In the genomic region with DNA sequence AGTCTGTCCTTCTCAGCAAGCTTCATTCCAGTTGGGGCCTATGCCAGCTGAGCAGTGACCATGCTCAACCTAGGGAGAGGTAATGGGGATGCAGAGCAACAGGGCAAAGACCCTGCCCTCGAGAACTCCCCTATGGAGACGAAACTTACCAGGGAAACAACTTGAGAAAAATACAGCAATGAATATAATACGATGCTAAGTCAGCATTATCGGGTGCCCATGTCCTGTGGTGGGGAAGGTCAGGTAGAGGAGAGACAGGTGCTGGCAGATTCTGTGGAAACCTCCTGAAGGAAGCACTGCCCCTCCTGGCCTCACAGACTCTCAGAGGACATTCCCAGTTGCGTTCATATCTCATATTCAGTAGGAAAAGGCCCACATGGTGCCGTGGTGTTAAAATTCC, we compare ENCODE assay signal across 24 cellular contexts.
DNase-seq lines count a peak whose midpoint lies in the region; ATAC-seq, FAIRE-seq and TF ChIP-seq lines count a peak whose summit lies in the region.
"Had no signal": no experiment of that assay in that cellular context is flagged by ENCODE, and none has a peak within 500 bp of the region (broad histone marks: within the 10 kb centered on the region; RNA-seq: fewer than 3 reads in every experiment).

No MANE protein-coding gene starts in this region.

- DNase-seq in K562 (ENCODE audit: extremely low read depth in 1 of 4, low spot score in 3 of 4) (no peak), endodermal cell (no peak), nephron progenitor cell (no peak), type B pancreatic cell (ENCODE audit: extremely low spot score, unreplicated experiment) (no peak), SKM-1 treated with dmso at 0.1 percent for 144 hours (lab: John Stamatoyannopoulos, UW; ENCODE audit: unreplicated experiment) (no peak), SW480 (ENCODE audit: low spot score) (no peak), frontal cortex (ENCODE audit: low spot score in 2 of 2) (no peak)
- DNase-seq: ACHN; CD4-positive, alpha-beta T cell; COR-L47; DMS 273 treated with DMSO at 0.1 percent for 48 hours; DMS79 treated with DMSO at 0.1 percent for 48 hours; GM23248; H9; NCI-H1105; NCI-H146; NCI-H2029; NCI-H2227 treated with DMSO at 0.1 percent for 48 hours; NCI-H510A treated with DMSO at 0.1 percent for 48 hours; NCI-H748 treated with DMSO at 0.1 percent for 48 hours; NK-92 treated with Interleukin-12 subunit alpha and Interleukin-12 subunit beta, amount 100 ng/mL, for 24 hours had no signal

- FAIRE-seq in K562 (lab: Jason Lieb, UNC) (no peak), frontal cortex (lab: Jason Lieb, UNC) (no peak)

- H3K4me1 ChIP-seq in K562 (replicated peaks in 1 of 2; ENCODE audit: control insufficient read depth in 2 of 2, insufficient read depth in 2 of 2, low read length in 2 of 2) (peaks cover 8 to 14% of the 10 kb centered on the region in 2 experiments; a peak in 4 of 5 replicates), endodermal cell (ENCODE audit: control insufficient read depth, insufficient read depth, low read length) (no peaks in the 10 kb centered on the region)
- H3K4me1 ChIP-seq: BLaER1 had no signal

- TF ChIP-seq POLR2A in K562 (conservative IDR thresholded peaks at IDR 0.05) = no peak

- no peak for ATAC-seq in K562
- ATAC-seq: Panc1 had no signal

- H3K9me3 Mint-ChIP-seq in endodermal cell (no peaks in the 10 kb centered on the region), nephron progenitor cell (no peaks in the 10 kb centered on the region), type B pancreatic cell (no peaks in the 10 kb centered on the region)
- H3K9me3 Mint-ChIP-seq: CD4-positive, alpha-beta T cell; H9 had no signal

- intact Hi-C loops in K562 (cut with micrococcal nuclease) = no loop called here

- H3K4me1 Mint-ChIP-seq in endodermal cell (peaks cover 23% of the 10 kb centered on the region), nephron progenitor cell (peaks cover 72% of the 10 kb centered on the region), type B pancreatic cell (ENCODE audit: unreplicated experiment) (peaks cover 46% of the 10 kb centered on the region)

- no TSS peak for BruUV-seq in K562 (replicated peaks; lab: Mats Ljungman, UMichigan)

- H3K9ac ChIP-seq in K562 (ENCODE audit: insufficient read depth in 1 of 2, low read depth in 2 of 2, low read length in 2 of 2) (no peak overlapping the region), endodermal cell (ENCODE audit: extremely low read depth, low read length, poor library complexity, severe bottlenecking) (no peak overlapping the region)
- H3K9ac ChIP-seq: BLaER1, GM23248, KMS-11 had no signal

- H3K27me3 Mint-ChIP-seq in endodermal cell (ENCODE audit: insufficient read depth) = peaks cover 6% of the 10 kb centered on the region
- peaks cover under 1% of the 10 kb centered on the region for H3K27me3 Mint-ChIP-seq in nephron progenitor cell (ENCODE audit: low read depth, poor library complexity)
- no peaks in the 10 kb centered on the region for H3K27me3 Mint-ChIP-seq in type B pancreatic cell

- WGBS in K562 (ENCODE audit: insufficient coverage, low coverage, missing lambda C conversion rate) = 4% methylated on average over 6 of the region's 6 CpGs
- WGBS in endodermal cell (ENCODE audit: insufficient coverage in 1 of 2, insufficient read length in 1 of 2), 2 experiments = 91 to 94% methylated on average over 4 to 6 of the region's 6 CpGs

- H3K4me2 ChIP-seq in K562 (ENCODE audit: insufficient read depth, low read length) = no peak overlapping the region
- H3K4me2 ChIP-seq: BLaER1, KMS-11 had no signal

- H3K27ac Mint-ChIP-seq in endodermal cell = no peak overlapping the region
- peak overlapping the region; percentile 95 for H3K27ac Mint-ChIP-seq in nephron progenitor cell
- H3K27ac Mint-ChIP-seq in type B pancreatic cell = peak overlapping the region; percentile 13
- H3K27ac Mint-ChIP-seq: CD4-positive, alpha-beta T cell had no signal

- H3K36me3 ChIP-seq in K562 (ENCODE audit: control insufficient read depth, insufficient read depth, low read length) (no peaks in the 10 kb centered on the region), endodermal cell (ENCODE audit: control insufficient read depth, insufficient read depth, low read length) (no peaks in the 10 kb centered on the region)
- H3K36me3 ChIP-seq: BLaER1 had no signal

- POLR2A ChIA-PET in K562 (lab: Yijun Ruan, JAX) = interaction anchor here (0.7 to 1.3 kb wide), 2 partner anchors 10 to 14 kb away, joined by 3 to 4 read pairs; no protein-coding TSS in a partner anchor

- no peak for TF ChIP-seq CTCF in K562 (IDR thresholded peaks at IDR 0.05 in 2 of 3, conservative IDR thresholded peaks at IDR 0.05 in 1 of 3; ENCODE audit: insufficient read depth in 2 of 3, low read depth in 1 of 3, low read length in 3 of 3)
- no peak for TF ChIP-seq CTCF in endodermal cell (conservative IDR thresholded peaks at IDR 0.05)
- no peak for TF ChIP-seq CTCF in nephron progenitor cell (IDR thresholded peaks at IDR 0.05)
- TF ChIP-seq CTCF in type B pancreatic cell (conservative IDR thresholded peaks at IDR 0.05) = no peak

- TF ChIP-seq EP300 in K562 (IDR thresholded peaks at IDR 0.05; ENCODE audit: low read length) = no peak

- CTCF ChIA-PET in K562 (lab: Yijun Ruan, JAX; ENCODE audit: low intra/inter-chr PET ratio) = no interaction called here

- H3K4me3 ChIP-seq in K562 (no peak overlapping the region), endodermal cell (ENCODE audit: low read length) (no peak overlapping the region)
- H3K4me3 ChIP-seq: BLaER1, GM23248 had no signal

- H3K27me3 ChIP-seq in K562 (ENCODE audit: control insufficient read depth in 2 of 2, insufficient read depth in 2 of 2, low read length in 2 of 2) (peaks cover 2 to 56% of the 10 kb centered on the region in 2 experiments; a peak in 3 of 5 replicates), endodermal cell (ENCODE audit: control insufficient read depth, insufficient read depth, low read length, poor library complexity, severe bottlenecking) (peaks cover 12% of the 10 kb centered on the region)
- H3K27me3 ChIP-seq: BLaER1 had no signal

- H3K27ac ChIP-seq in K562 (ENCODE audit: extremely low read depth, low read depth, low read length) (no peak overlapping the region), endodermal cell (ENCODE audit: low read depth, low read length) (peak overlapping the region; percentile 96)
- H3K27ac ChIP-seq: BLaER1, GM23248, KMS-11 had no signal

- no peaks in the 10 kb centered on the region for H4K20me1 ChIP-seq in K562 (replicated peaks; ENCODE audit: control insufficient read depth, insufficient read depth, low read length)
- H4K20me1 ChIP-seq: BLaER1 had no signal

- H3K4me3 Mint-ChIP-seq in endodermal cell = no peak overlapping the region
- H3K4me3 Mint-ChIP-seq in nephron progenitor cell = peak overlapping the region; percentile 31
- peak overlapping the region; percentile 39 for H3K4me3 Mint-ChIP-seq in type B pancreatic cell
- H3K4me3 Mint-ChIP-seq: CD4-positive, alpha-beta T cell; H9 had no signal

- no peaks in the 10 kb centered on the region for H3K9me1 ChIP-seq in K562 (ENCODE audit: control insufficient read depth, insufficient read depth, low read length)

- H3K9me3 ChIP-seq in K562 (replicated peaks; ENCODE audit: control insufficient read depth, insufficient read depth, low read depth, low read length) = no peaks in the 10 kb centered on the region
- no peaks in the 10 kb centered on the region for H3K9me3 ChIP-seq in endodermal cell (ENCODE audit: control insufficient read depth, low read length)
- H3K9me3 ChIP-seq: BLaER1 had no signal

- in situ Hi-C loops in K562 (cut with MboI) = loop anchor here (25.0 kb wide), 1 partner anchor 636 kb away; the partner anchor contains the start of gene CCDC80

- H3K36me3 Mint-ChIP-seq in endodermal cell (ENCODE audit: low read depth) = peaks cover 2% of the 10 kb centered on the region
- peaks cover 94% of the 10 kb centered on the region for H3K36me3 Mint-ChIP-seq in nephron progenitor cell (ENCODE audit: low read depth)
- H3K36me3 Mint-ChIP-seq in type B pancreatic cell = peaks cover 52% of the 10 kb centered on the region

- no peak for TF ChIP-seq RAD21 in K562 (CRISPR knock-in tag; conservative IDR thresholded peaks at IDR 0.05 in 1 of 2, IDR thresholded peaks at IDR 0.05 in 1 of 2)

- no peaks in the 10 kb centered on the region for H3K79me2 ChIP-seq in K562 (ENCODE audit: control insufficient read depth, insufficient read depth, low read length)

- H2AFZ ChIP-seq in K562 (ENCODE audit: low read depth, low read length) = no peak overlapping the region
- H2AFZ ChIP-seq: GM23248 had no signal

TF ChIP-seq in K562, 482 proteins besides CTCF, POLR2A, EP300 and RAD21:
- TF ChIP-seq C11orf30 (IDR thresholded peaks at IDR 0.05; ENCODE audit: low read depth) (peak; percentile 49; the same call in 1 of the 2 replicates), ZNF316 (IDR thresholded peaks at IDR 0.05) (peak; percentile 70), MAFG (tag; conservative IDR thresholded peaks at IDR 0.05) (peak; percentile 57), ELF2 (CRISPR knock-in tag; IDR thresholded peaks at IDR 0.05) (no peak), ZNF445 (CRISPR knock-in tag; IDR thresholded peaks at IDR 0.05; ENCODE audit: low read depth) (no peak), WHSC1 (IDR thresholded peaks at IDR 0.05; ENCODE audit: low read length) (no peak), MAFK (IDR thresholded peaks at IDR 0.05; ENCODE audit: low read length) (peak; percentile 37; the same call in 1 of the 2 replicates), ZNF695 (CRISPR knock-in tag; IDR thresholded peaks at IDR 0.05) (no peak)
